Comparison of ENCODE assay signal across 1 cellular context in genomic region chr21:15164678-15165303, GRCh38.
TF ChIP-seq lines count a peak whose summit lies in the region.

No MANE protein-coding gene starts in this region.

TF ChIP-seq in K562, 482 proteins besides CTCF, POLR2A, EP300 and RAD21 (continued from another document):
- TF ChIP-seq, protein P1, sequence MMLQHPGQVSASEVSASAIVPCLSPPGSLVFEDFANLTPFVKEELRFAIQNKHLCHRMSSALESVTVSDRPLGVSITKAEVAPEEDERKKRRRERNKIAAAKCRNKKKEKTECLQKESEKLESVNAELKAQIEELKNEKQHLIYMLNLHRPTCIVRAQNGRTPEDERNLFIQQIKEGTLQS (IDR thresholded peaks at IDR 0.05), result peak; percentile 51; the same call in 1 of the 2 replicates
- TF ChIP-seq, protein P1 (CRISPR knock-in tag; conservative IDR thresholded peaks at IDR 0.05), result no peak
- TF ChIP-seq STAT6 (CRISPR knock-in tag; IDR thresholded peaks at IDR 0.05) (no peak), DDX20 (tag; IDR thresholded peaks at IDR 0.05; ENCODE audit: low read depth) (no peak), NR2C1 (IDR thresholded peaks at IDR 0.05) (no peak), NR2C1 (tag; IDR thresholded peaks at IDR 0.05) (peak; percentile 69), ZFX (CRISPR knock-in tag; IDR thresholded peaks at IDR 0.05) (no peak), LARP7 (IDR thresholded peaks at IDR 0.05) (no peak), SAFB2 (IDR thresholded peaks at IDR 0.05; ENCODE audit: borderline replicate concordance, low read depth, low read length, severe bottlenecking) (no peak), FOSL1 (tag; conservative IDR thresholded peaks at IDR 0.05) (peak; percentile 71)
